26 cellular contexts compared by ENCODE assay signal in genomic region chr10:21757601-21757901, GRCh38.
DNase-seq lines count a peak whose midpoint lies in the region; ATAC-seq and TF ChIP-seq lines count a peak whose summit lies in the region.
"Had no signal": no experiment of that assay in that cellular context is flagged by ENCODE, and none has a peak within 500 bp of the region (broad histone marks: within the 10 kb centered on the region; RNA-seq: fewer than 3 reads in every experiment).

No MANE protein-coding gene starts in this region.

- TF ChIP-seq POLR2A in heart left ventricle (IDR thresholded peaks at IDR 0.05) = no peak

- peaks cover 4% of the 10 kb centered on the region for H3K4me1 Mint-ChIP-seq in endothelial cell (ENCODE audit: unreplicated experiment)
- H3K4me1 Mint-ChIP-seq: activated naive CD8-positive, alpha-beta T cell treated with anti-CD3 and anti-CD28 coated beads, Interleukin-2, amount 50 U/mL, for 24 hours had no signal

- intact Hi-C loops in Right ventricle myocardium superior (cut with DNase I) = no loop called here
- intact Hi-C loops in heart left ventricle (cut with DNase I) = loop anchor here in 1 of 10 donors (10.0 kb wide), 1 partner anchor 197 kb away; no protein-coding TSS in a partner anchor
- intact Hi-C loops in aorta (cut with DNase I) = no loop called here
- intact Hi-C loops in psoas muscle (cut with DNase I) = no loop called here

- H4K5ac ChIP-seq in mesendoderm (ENCODE audit: low read length) = no peak overlapping the region

- H3K27me3 ChIP-seq in right atrium auricular region = no peaks in the 10 kb centered on the region
- no peaks in the 10 kb centered on the region for H3K27me3 ChIP-seq in heart left ventricle
- H3K27me3 ChIP-seq in mesendoderm (ENCODE audit: insufficient read depth, low read length, poor library complexity) = no peaks in the 10 kb centered on the region
- no peaks in the 10 kb centered on the region for H3K27me3 ChIP-seq in aorta (ENCODE audit: control insufficient read depth in 1 of 2, insufficient read depth in 2 of 2, low read length in 1 of 2)
- H3K27me3 ChIP-seq in psoas muscle (ENCODE audit: insufficient read depth in 3 of 3, low read length in 2 of 3) = no peaks in the 10 kb centered on the region
- H3K27me3 ChIP-seq: BLaER1, vagina had no signal

- no peaks in the 10 kb centered on the region for H3K79me1 ChIP-seq in mesendoderm (ENCODE audit: low read length)

- no peak overlapping the region for H2BK5ac ChIP-seq in mesendoderm (ENCODE audit: low read length)

- H3K27ac Mint-ChIP-seq in endothelial cell (ENCODE audit: unreplicated experiment) = no peak overlapping the region
- H3K27ac Mint-ChIP-seq: activated naive CD8-positive, alpha-beta T cell treated with anti-CD3 and anti-CD28 coated beads, Interleukin-2, amount 50 U/mL, for 24 hours; T-helper 1 cell treated with Interleukin-12 subunit alpha and Interleukin-12 subunit beta and Interleukin-4 antibody, amounts not matched to agents 30 μg/mL and 1 μg/mL, for 36 hours had no signal

- H3K36me3 Mint-ChIP-seq in endothelial cell (ENCODE audit: low read depth, unreplicated experiment) = peaks cover 3% of the 10 kb centered on the region

- H3K9ac ChIP-seq in mesendoderm (ENCODE audit: low read length) = peak overlapping the region; percentile 20
- H3K9ac ChIP-seq: BLaER1 had no signal

- no peak overlapping the region for H3K23ac ChIP-seq in mesendoderm (ENCODE audit: low read length)

- H3K36me3 ChIP-seq in right atrium auricular region = peaks cover 13% of the 10 kb centered on the region
- H3K36me3 ChIP-seq in heart left ventricle = peaks cover 0 to 29% (median 19%) of the 10 kb centered on the region in 9 donors
- no peaks in the 10 kb centered on the region for H3K36me3 ChIP-seq in mesendoderm (ENCODE audit: control insufficient read depth, insufficient read depth, low read length)
- H3K36me3 ChIP-seq in aorta (ENCODE audit: control insufficient read depth in 1 of 2, insufficient read depth in 2 of 2, low read length in 1 of 2) = no peaks in the 10 kb centered on the region
- peaks cover 0 to 32% of the 10 kb centered on the region in 2 donors for H3K36me3 ChIP-seq in psoas muscle (ENCODE audit: insufficient read depth in 1 of 2, low read depth in 1 of 2)

- H3K9me3 Mint-ChIP-seq in endothelial cell (ENCODE audit: unreplicated experiment) = no peaks in the 10 kb centered on the region
- H3K9me3 Mint-ChIP-seq: activated naive CD8-positive, alpha-beta T cell treated with anti-CD3 and anti-CD28 coated beads, Interleukin-2, amount 50 U/mL, for 24 hours; T-helper 1 cell treated with Interleukin-12 subunit alpha and Interleukin-12 subunit beta and Interleukin-4 antibody, amounts not matched to agents 30 μg/mL and 1 μg/mL, for 36 hours had no signal

- H3K56ac ChIP-seq in mesendoderm (ENCODE audit: low read length) = no peak overlapping the region

- H3K4me3 ChIP-seq in right atrium auricular region (no peak overlapping the region), heart left ventricle (no peak overlapping the region), mesendoderm (ENCODE audit: low read length) (no peak overlapping the region), aorta (ENCODE audit: low read length in 2 of 2) (no peak overlapping the region), psoas muscle (no peak overlapping the region)
- H3K4me3 ChIP-seq: A549, BLaER1, vagina had no signal

- H3K4me3 Mint-ChIP-seq in endothelial cell (ENCODE audit: unreplicated experiment) = no peak overlapping the region
- H3K4me3 Mint-ChIP-seq: activated naive CD8-positive, alpha-beta T cell treated with anti-CD3 and anti-CD28 coated beads, Interleukin-2, amount 50 U/mL, for 24 hours; T-helper 1 cell treated with Interleukin-12 subunit alpha and Interleukin-12 subunit beta and Interleukin-4 antibody, amounts not matched to agents 30 μg/mL and 1 μg/mL, for 36 hours had no signal

- no peaks in the 10 kb centered on the region for H3K9me3 ChIP-seq in right atrium auricular region
- no peaks in the 10 kb centered on the region for H3K9me3 ChIP-seq in heart left ventricle
- H3K9me3 ChIP-seq in aorta (ENCODE audit: control insufficient read depth, low read length) = no peaks in the 10 kb centered on the region
- no peaks in the 10 kb centered on the region for H3K9me3 ChIP-seq in psoas muscle
- H3K9me3 ChIP-seq: A549, vagina had no signal

- peaks cover 4% of the 10 kb centered on the region for H3K27me3 Mint-ChIP-seq in endothelial cell (ENCODE audit: unreplicated experiment)
- H3K27me3 Mint-ChIP-seq: activated naive CD8-positive, alpha-beta T cell treated with anti-CD3 and anti-CD28 coated beads, Interleukin-2, amount 50 U/mL, for 24 hours had no signal

- DNase-seq in Right ventricle myocardium superior (no peak), right atrium auricular region (ENCODE audit: low spot score) (no peak), heart left ventricle (peak in 1 of 5 donors; percentile 41), mesendoderm (peak; percentile 38), aorta (no peak), NCI-H1417 (lab: John Stamatoyannopoulos, UW) (no peak), psoas muscle (no peak), endothelial cell (ENCODE audit: low spot score) (no peak)
- DNase-seq: activated CD8-positive, alpha-beta memory T cell treated with anti-CD3 and anti-CD28 coated beads, Interleukin-2, amount 50 U/mL, for 48 hours; activated effector memory CD4-positive, alpha-beta T cell treated with anti-CD3 and anti-CD28 coated beads, Interleukin-2, amount 50 U/mL, for 16 hours; activated naive CD8-positive, alpha-beta T cell treated with anti-CD3 and anti-CD28 coated beads, Interleukin-2, amount 50 U/mL, for 24 hours; Calu3; EL; hypothalamus; KBM-7; NCI-H1694 treated with DMSO at 0.1 percent for 48 hours; NCI-H226; NCI-H82; nucleus accumbens; OCI-M1; stimulated activated CD8-positive, alpha-beta memory T cell treated with anti-CD3 and anti-CD28 coated beads, Interleukin-4, amount 100 ng/mL, for 48 hours; substantia nigra had no signal

- ATAC-seq in Right ventricle myocardium superior (ENCODE audit: poor library complexity) (peak; percentile 65), heart left ventricle (peak; percentile 40 to 65 (median 52)), aorta (ENCODE audit: low FRiP score) (peak; percentile 54), psoas muscle (no peak)
- ATAC-seq: A549; activated naive CD8-positive, alpha-beta T cell treated with anti-CD3 and anti-CD28 coated beads, Interleukin-2, amount 50 U/mL, for 24 hours had no signal

- H3K4me1 ChIP-seq in right atrium auricular region (peaks cover 0 to 3% of the 10 kb centered on the region in 2 donors), heart left ventricle (peaks cover 0 to 10% (median 0%) of the 10 kb centered on the region in 12 donors), mesendoderm (ENCODE audit: control insufficient read depth, low read depth, low read length) (peaks cover 12% of the 10 kb centered on the region), aorta (ENCODE audit: control insufficient read depth in 1 of 2, insufficient read depth in 2 of 2, low read length in 2 of 2) (no peaks in the 10 kb centered on the region), psoas muscle (no peaks in the 10 kb centered on the region)
- H3K4me1 ChIP-seq: A549, vagina had no signal

- no peak overlapping the region for H3K27ac ChIP-seq in right atrium auricular region
- H3K27ac ChIP-seq in heart left ventricle = peak overlapping the region in 1 of 12 donors; percentile 29
- H3K27ac ChIP-seq in mesendoderm (ENCODE audit: low read depth, low read length) = no peak overlapping the region
- no peak overlapping the region for H3K27ac ChIP-seq in aorta (ENCODE audit: low read depth in 1 of 2, low read length in 2 of 2)
- no peak overlapping the region for H3K27ac ChIP-seq in psoas muscle
- H3K27ac ChIP-seq: A549, BLaER1, vagina had no signal

- no peak overlapping the region for H3K4ac ChIP-seq in mesendoderm (ENCODE audit: low read depth, low read length)

- no peak overlapping the region for H2AK5ac ChIP-seq in mesendoderm (ENCODE audit: low read length)

- H4K8ac ChIP-seq in mesendoderm (ENCODE audit: low read depth, low read length) = no peak overlapping the region

- H3K18ac ChIP-seq in mesendoderm (ENCODE audit: low read length) = no peak overlapping the region

- no peaks in the 10 kb centered on the region for H3K79me2 ChIP-seq in mesendoderm (ENCODE audit: control insufficient read depth, insufficient read depth, low read length)

- no peak overlapping the region for H3K4me2 ChIP-seq in mesendoderm (ENCODE audit: low read length)
- H3K4me2 ChIP-seq: A549, BLaER1 had no signal

- 61 to 82% (median 74%) methylated on average over 5 to 7 of the region's 7 CpGs for WGBS in heart left ventricle, 4 donors
- no CpG with 5 or more reads among the region's 7 CpGs for WGBS in mesendoderm (ENCODE audit: extremely low coverage, insufficient coverage, low lambda C conversion rate)
- WGBS in aorta, 2 donors = 65 to 72% methylated on average over 7 of the region's 7 CpGs
- WGBS in psoas muscle, 3 donors = 68 to 69% (median 68%) methylated on average over 7 of the region's 7 CpGs

- no peak overlapping the region for H2BK15ac ChIP-seq in mesendoderm (replicated peaks; ENCODE audit: low read depth)

- no peak overlapping the region for H2BK120ac ChIP-seq in mesendoderm (ENCODE audit: low read depth, low read length)

- no peak for TF ChIP-seq CTCF in right atrium auricular region (IDR thresholded peaks at IDR 0.05)
- TF ChIP-seq CTCF in heart left ventricle (IDR thresholded peaks at IDR 0.05) = no peak
- no peak for TF ChIP-seq CTCF in psoas muscle (IDR thresholded peaks at IDR 0.05)
- no peak for TF ChIP-seq CTCF in endothelial cell (IDR thresholded peaks at IDR 0.05; ENCODE audit: unreplicated experiment)

Comparison
In these comparisons a context has a peak if more than half of its experiments do, and no peak if none do; other contexts are left out.
1. ATAC-seq: peak in Right ventricle myocardium superior (single experiment), heart left ventricle (4 of 4) and aorta (single experiment); none in psoas muscle (0 of 4).